13 cellular contexts compared by ENCODE assay signal in genomic region chr7:101564778-101565211, GRCh38.
DNase-seq lines count a peak whose midpoint lies in the region; ATAC-seq and TF ChIP-seq lines count a peak whose summit lies in the region.
"Had no signal": no experiment of that assay in that cellular context is flagged by ENCODE, and none has a peak within 500 bp of the region (broad histone marks: within the 10 kb centered on the region; RNA-seq: fewer than 3 reads in every experiment).

No MANE protein-coding gene starts in this region.

- POLR2A ChIA-PET in activated B cell treated with CpG ODN at 0.5 μM for 24 hours (lab: Charles Lee) = no interaction called here

- no peak overlapping the region for H3K4me3 Mint-ChIP-seq in activated B cell treated with CpG ODN at 0.5 μM for 24 hours

- no peak overlapping the region for H3K27ac ChIP-seq in mesendoderm (ENCODE audit: low read depth, low read length)
- H3K27ac ChIP-seq: pancreas, upper lobe of left lung had no signal

- H3K56ac ChIP-seq in mesendoderm (ENCODE audit: low read length) = no peak overlapping the region

- H3K79me2 ChIP-seq in mesendoderm (ENCODE audit: control insufficient read depth, insufficient read depth, low read length) = no peaks in the 10 kb centered on the region

- peaks cover 5% of the 10 kb centered on the region for H3K9me3 Mint-ChIP-seq in activated B cell treated with CpG ODN at 0.5 μM for 24 hours

- TF ChIP-seq POLR2A in NB4 (IDR thresholded peaks at IDR 0.05; ENCODE audit: extremely low read depth, insufficient read length) = no peak

- H4K5ac ChIP-seq in mesendoderm (ENCODE audit: low read length) = no peak overlapping the region

- no peak for TF ChIP-seq CTCF in NB4 (IDR thresholded peaks at IDR 0.05; ENCODE audit: low read depth, low read length)
- TF ChIP-seq CTCF in activated B cell treated with CpG ODN at 0.5 μM for 24 hours (IDR thresholded peaks at IDR 0.05) = no peak

- no peak for ATAC-seq in activated B cell treated with CpG ODN at 0.5 μM for 24 hours (ENCODE audit: low read depth)
- ATAC-seq in GM21360 (IDR thresholded peaks at IDR 0.05; ENCODE audit: unreplicated experiment) = no peak
- ATAC-seq: left ventricle myocardium superior, pancreas had no signal

- DNase-seq in Daoy (ENCODE audit: low read depth) (peak; percentile 84), NB4 (ENCODE audit: low read depth) (peak; percentile 66), activated B cell treated with CpG ODN at 0.5 μM for 24 hours (peak; percentile 2), mesendoderm (peak; percentile 95), Ammon's horn (ENCODE audit: low spot score) (no peak), NCI-H1092 (lab: John Stamatoyannopoulos, UW) (no peak), SKM-1 treated with dmso at 0.1 percent for 144 hours (lab: John Stamatoyannopoulos, UW; ENCODE audit: unreplicated experiment) (no peak)
- DNase-seq: DND-41, left ventricle myocardium superior, NCI-H187 had no signal

- no peak overlapping the region for H2AK5ac ChIP-seq in mesendoderm (ENCODE audit: low read length)

- H2BK5ac ChIP-seq in mesendoderm (ENCODE audit: low read length) = no peak overlapping the region

- H3K27me3 Mint-ChIP-seq in activated B cell treated with CpG ODN at 0.5 μM for 24 hours = peaks cover 12% of the 10 kb centered on the region

- no peak overlapping the region for H2BK120ac ChIP-seq in mesendoderm (ENCODE audit: low read depth, low read length)

- H3K27ac Mint-ChIP-seq in activated B cell treated with CpG ODN at 0.5 μM for 24 hours = no peak overlapping the region

- H3K4me1 Mint-ChIP-seq in activated B cell treated with CpG ODN at 0.5 μM for 24 hours = no peaks in the 10 kb centered on the region

- H3K36me3 Mint-ChIP-seq in activated B cell treated with CpG ODN at 0.5 μM for 24 hours (ENCODE audit: low read depth) = no peaks in the 10 kb centered on the region

- no peaks in the 10 kb centered on the region for H3K79me1 ChIP-seq in mesendoderm (ENCODE audit: low read length)

- no peak overlapping the region for H3K4me2 ChIP-seq in mesendoderm (ENCODE audit: low read length)

- H3K27me3 ChIP-seq in mesendoderm (ENCODE audit: insufficient read depth, low read length, poor library complexity) = no peaks in the 10 kb centered on the region
- H3K27me3 ChIP-seq: pancreas, upper lobe of left lung had no signal

- no peak overlapping the region for H2BK15ac ChIP-seq in mesendoderm (replicated peaks; ENCODE audit: low read depth)

- H3K23ac ChIP-seq in mesendoderm (ENCODE audit: low read length) = no peak overlapping the region

- H4K8ac ChIP-seq in mesendoderm (ENCODE audit: low read depth, low read length) = no peak overlapping the region

- H3K4me3 ChIP-seq in NB4 (ENCODE audit: low read depth, low read length) (no peak overlapping the region), mesendoderm (ENCODE audit: low read length) (no peak overlapping the region)
- H3K4me3 ChIP-seq: pancreas, upper lobe of left lung had no signal

- no peak overlapping the region for H3K18ac ChIP-seq in mesendoderm (ENCODE audit: low read length)

- CTCF ChIA-PET in activated B cell treated with CpG ODN at 0.5 μM for 24 hours (lab: Charles Lee) = no interaction called here

- intact Hi-C loops in activated B cell treated with CpG ODN at 0.5 μM for 24 hours (cut with micrococcal nuclease) = no loop called here

- WGBS in mesendoderm (ENCODE audit: extremely low coverage, insufficient coverage, low lambda C conversion rate) = no CpG with 5 or more reads among the region's 16 CpGs

- no peak overlapping the region for H3K4ac ChIP-seq in mesendoderm (ENCODE audit: low read depth, low read length)

- H3K36me3 ChIP-seq in mesendoderm (ENCODE audit: control insufficient read depth, insufficient read depth, low read length) = no peaks in the 10 kb centered on the region
- H3K36me3 ChIP-seq: pancreas, upper lobe of left lung had no signal

- H3K4me1 ChIP-seq in mesendoderm (ENCODE audit: control insufficient read depth, low read depth, low read length) = peaks cover 2% of the 10 kb centered on the region
- H3K4me1 ChIP-seq: pancreas, upper lobe of left lung had no signal

- no peak overlapping the region for H3K9ac ChIP-seq in mesendoderm (ENCODE audit: low read length)

Comparison
In these comparisons a context has a peak if more than half of its experiments do, and no peak if none do; other contexts are left out.
1. DNase-seq: peak in Daoy (single experiment), NB4 (single experiment), activated B cell treated with CpG ODN at 0.5 μM for 24 hours (single experiment) and mesendoderm (single experiment); none in Ammon's horn (single experiment), NCI-H1092 (single experiment) and SKM-1 treated with dmso at 0.1 percent for 144 hours (single experiment).